ENCODE assay signal across 22 cellular contexts in genomic region chr2:28526733-28527132, GRCh38. TPM values are rescaled to one million over a fixed set of nuclear protein-coding genes. Genes with fewer than 3 reads are reported as not detected.
DNase-seq lines count a peak whose midpoint lies in the region; ATAC-seq and TF ChIP-seq lines count a peak whose summit lies in the region.
"Had no signal": no experiment of that assay in that cellular context is flagged by ENCODE, and none has a peak within 500 bp of the region (broad histone marks: within the 10 kb centered on the region; RNA-seq: fewer than 3 reads in every experiment).

No MANE protein-coding gene starts in this region.

- intact Hi-C loops in left ventricle myocardium inferior (cut with micrococcal nuclease) (no loop called here), heart left ventricle (cut with DNase I) (no loop called here), esophagus muscularis mucosa (cut with DNase I) (no loop called here)

- no peak for TF ChIP-seq EP300 in esophagus muscularis mucosa (IDR thresholded peaks at IDR 0.05)

- no peak for DNase-seq in left ventricle myocardium inferior
- DNase-seq in heart left ventricle, result no peak
- peak; percentile 78 for DNase-seq in esophagus muscularis mucosa (ENCODE audit: extremely low spot score)
- DNase-seq in H7, result no peak
- DNase-seq in brain microvascular endothelial cell, result no peak
- DNase-seq: 8988T; ACHN; BE2C; C1 segment of cervical spinal cord; CD4-positive, alpha-beta memory T cell; CD4-positive, CD25-positive, alpha-beta regulatory T cell; CD8-positive, alpha-beta memory T cell; COR-L47; DMS 273 treated with DMSO at 0.1 percent for 48 hours; DMS153; DMS53; DMS79; DND-41; EL; GDM1 had no signal

- no peak for TF ChIP-seq CTCF in left ventricle myocardium inferior (IDR thresholded peaks at IDR 0.05; ENCODE audit: borderline replicate concordance)
- TF ChIP-seq CTCF in heart left ventricle (IDR thresholded peaks at IDR 0.05), result no peak
- no peak for TF ChIP-seq CTCF in esophagus muscularis mucosa (IDR thresholded peaks at IDR 0.05)
- TF ChIP-seq CTCF in brain microvascular endothelial cell (IDR thresholded peaks at IDR 0.05; ENCODE audit: low read depth, low read length, missing control alignments), result no peak

- H3K9me3 ChIP-seq in left ventricle myocardium inferior (replicated peaks) (no peaks in the 10 kb centered on the region), heart left ventricle (no peaks in the 10 kb centered on the region), esophagus muscularis mucosa (no peaks in the 10 kb centered on the region)
- H3K9me3 ChIP-seq: BE2C, BLaER1 had no signal

- WGBS in heart left ventricle, 4 donors, result 86 to 94% (median 89%) methylated on average over 3 of the region's 3 CpGs
- 92% methylated on average over 3 of the region's 3 CpGs for WGBS in esophagus muscularis mucosa

- H3K4me1 ChIP-seq in left ventricle myocardium inferior, result peaks cover 19% of the 10 kb centered on the region
- peaks cover 0 to 13% (median 10%) of the 10 kb centered on the region in 12 donors for H3K4me1 ChIP-seq in heart left ventricle
- H3K4me1 ChIP-seq in esophagus muscularis mucosa, result peaks cover 0 to 7% (median 1%) of the 10 kb centered on the region in 4 donors
- H3K4me1 ChIP-seq: BE2C, BLaER1 had no signal

- peaks cover 36% of the 10 kb centered on the region for H3K27me3 ChIP-seq in left ventricle myocardium inferior (ENCODE audit: low read depth)
- peaks cover 0 to 5% (median 0%) of the 10 kb centered on the region in 9 donors for H3K27me3 ChIP-seq in heart left ventricle
- peaks cover 0 to 37% (median 2%) of the 10 kb centered on the region in 4 donors for H3K27me3 ChIP-seq in esophagus muscularis mucosa
- H3K27me3 ChIP-seq in H7 (ENCODE audit: control insufficient read depth, insufficient read depth, low read length), result no peaks in the 10 kb centered on the region
- H3K27me3 ChIP-seq in brain microvascular endothelial cell (replicated peaks), result peaks cover 17% of the 10 kb centered on the region
- H3K27me3 ChIP-seq: BE2C, BLaER1 had no signal

- H3K36me3 ChIP-seq in left ventricle myocardium inferior, result no peaks in the 10 kb centered on the region
- no peaks in the 10 kb centered on the region for H3K36me3 ChIP-seq in heart left ventricle
- H3K36me3 ChIP-seq in esophagus muscularis mucosa, result no peaks in the 10 kb centered on the region
- H3K36me3 ChIP-seq in H7 (replicated peaks; ENCODE audit: control insufficient read depth, insufficient read depth, low read length), result no peaks in the 10 kb centered on the region
- H3K36me3 ChIP-seq in brain microvascular endothelial cell (replicated peaks), result no peaks in the 10 kb centered on the region
- H3K36me3 ChIP-seq: BE2C, BLaER1 had no signal

- in situ Hi-C loops in brain microvascular endothelial cell (cut with HindIII; ENCODE audit: low pct_ligation_motif_present, low sequenced_read_pairs), result no loop called here

- H3K27ac ChIP-seq in left ventricle myocardium inferior (replicated peaks) (peak overlapping the region; percentile 88), heart left ventricle (peak overlapping the region in 1 of 12 donors; percentile 83), esophagus muscularis mucosa (replicated peaks in 1 of 4) (no peak overlapping the region), brain microvascular endothelial cell (no peak overlapping the region)
- H3K27ac ChIP-seq: BLaER1 had no signal

- H3K4me3 ChIP-seq in left ventricle myocardium inferior, result no peak overlapping the region
- no peak overlapping the region for H3K4me3 ChIP-seq in heart left ventricle
- no peak overlapping the region for H3K4me3 ChIP-seq in esophagus muscularis mucosa
- H3K4me3 ChIP-seq in H7 (ENCODE audit: insufficient read depth, low read depth, low read length), result no peak overlapping the region
- H3K4me3 ChIP-seq in brain microvascular endothelial cell (ENCODE audit: low read depth, low read length), result no peak overlapping the region
- H3K4me3 ChIP-seq: BLaER1, GM12878 had no signal

- TF ChIP-seq POLR2A in heart left ventricle (IDR thresholded peaks at IDR 0.05), result no peak
- TF ChIP-seq POLR2A in esophagus muscularis mucosa (IDR thresholded peaks at IDR 0.05; ENCODE audit: low read depth), result no peak

- no peak for ATAC-seq in heart left ventricle
- ATAC-seq: GM12878 had no signal

RNA-seq across cellular contexts. Expression of gene PLB1, which starts 30.9 kb away (rescaled TPM):
- total RNA-seq in left ventricle myocardium inferior (2.4 TPM), heart left ventricle (1 to 10 TPM in 6 of 9 donors, under 1 TPM in 3; 0.35 to 5.5 (median 1.4) TPM), esophagus muscularis mucosa (10 to 100 TPM in 1 of 4 donors, 1 to 10 TPM in 3; 2.5 to 11.1 (median 7.7) TPM)
- under 1 TPM; 0.82 to 0.84 TPM for polyA plus RNA-seq in heart left ventricle
- not detected in 2 replicates for total RNA-seq in H7 (2014; rRNA removed; shearing (Covaris generic))
